In genomic region chr10:24873281-24873683, GRCh38 we compare ENCODE assay signal across 10 cellular contexts.
DNase-seq lines count a peak whose midpoint lies in the region; ATAC-seq and TF ChIP-seq lines count a peak whose summit lies in the region.
"Had no signal": no experiment of that assay in that cellular context is flagged by ENCODE, and none has a peak within 500 bp of the region (broad histone marks: within the 10 kb centered on the region; RNA-seq: fewer than 3 reads in every experiment).

No MANE protein-coding gene starts in this region.

- no peaks in the 10 kb centered on the region for H3K27me3 Mint-ChIP-seq in WTC11 (ENCODE audit: low read depth)

- H3K4me3 Mint-ChIP-seq in WTC11: no peak overlapping the region

- peaks cover 10% of the 10 kb centered on the region for H3K4me1 Mint-ChIP-seq in WTC11

- H3K27ac ChIP-seq in HEK293 (ENCODE audit: extremely low read depth, low read depth, low read length): no peak overlapping the region
- peak overlapping the region in 5 of 10 donors; percentile 8 to 69 (median 34) for H3K27ac ChIP-seq in heart right ventricle
- no peak overlapping the region for H3K27ac ChIP-seq in gastrocnemius medialis

- POLR2A ChIA-PET in HEK293 (lab: Yijun Ruan, JAX) (no interaction called here), WTC11 (lab: Charles Lee) (interaction anchor here (0.6 to 0.8 kb wide), 2 partner anchors 74 to 79 kb away, joined by 3 read pairs; no protein-coding TSS in a partner anchor)

- peaks cover 15% of the 10 kb centered on the region for H3K9me3 Mint-ChIP-seq in WTC11

- 54 to 66% methylated on average over 4 of the region's 4 CpGs for WGBS in heart right ventricle, 2 donors

- H3K4me1 ChIP-seq in HEK293 (ENCODE audit: control insufficient read depth, insufficient read depth, low read length): no peaks in the 10 kb centered on the region
- H3K4me1 ChIP-seq in heart right ventricle: peaks cover 0 to 32% (median 5%) of the 10 kb centered on the region in 9 donors
- H3K4me1 ChIP-seq in gastrocnemius medialis: peaks cover 0 to 7% of the 10 kb centered on the region in 2 donors

- H3K27me3 ChIP-seq in heart right ventricle: no peaks in the 10 kb centered on the region
- H3K27me3 ChIP-seq in gastrocnemius medialis: no peaks in the 10 kb centered on the region
- H3K27me3 ChIP-seq: tibial artery had no signal

- H3K36me3 ChIP-seq in HEK293 (ENCODE audit: control insufficient read depth in 2 of 2, insufficient read depth in 1 of 2, low read length in 2 of 2) (no peaks in the 10 kb centered on the region), heart right ventricle (no peaks in the 10 kb centered on the region), gastrocnemius medialis (no peaks in the 10 kb centered on the region)
- H3K36me3 ChIP-seq: tibial artery had no signal

- H3K36me3 Mint-ChIP-seq in WTC11: peaks cover 7% of the 10 kb centered on the region

- no peak for TF ChIP-seq POLR2A in gastrocnemius medialis (IDR thresholded peaks at IDR 0.05)

- H3K9me3 ChIP-seq in HEK293 (ENCODE audit: control insufficient read depth, insufficient read depth, low read depth, low read length): no peaks in the 10 kb centered on the region
- peaks cover 0 to 10% (median 0%) of the 10 kb centered on the region in 11 donors for H3K9me3 ChIP-seq in heart right ventricle
- H3K9me3 ChIP-seq in gastrocnemius medialis: no peaks in the 10 kb centered on the region
- H3K9me3 ChIP-seq: tibial artery had no signal

- CTCF ChIA-PET in HEK293 (lab: Yijun Ruan, JAX): interaction anchor here (0.6 kb wide), 1 partner anchor 738 kb away, joined by 4 read pairs; no protein-coding TSS in a partner anchor
- CTCF ChIA-PET in WTC11 (lab: Charles Lee): interaction anchor here (1.1 kb wide), 1 partner anchor 207 kb away, joined by 3 read pairs; no protein-coding TSS in a partner anchor

- H3K27ac Mint-ChIP-seq in WTC11: 0 out of 2 replicates have a peak overlapping the region, but pooled peaks have one; percentile 5

- in situ Hi-C loops in gastrocnemius medialis (cut with MboI; ENCODE audit: low sequenced_read_pairs in 4 of 4): no loop called here

- H3K4me3 ChIP-seq in HEK293 (ENCODE audit: low read depth, low read length): no peak overlapping the region
- no peak overlapping the region for H3K4me3 ChIP-seq in heart right ventricle
- H3K4me3 ChIP-seq in gastrocnemius medialis: no peak overlapping the region
- H3K4me3 ChIP-seq: tibial artery had no signal

- ATAC-seq in WTC11 (peak; percentile 64; the same call in 1 of the 2 replicates), heart right ventricle (peak in 7 of 8 donors; percentile 69 to 86 (median 75)), gastrocnemius medialis (peak; percentile 39 to 64)

- DNase-seq in WTC11 (ENCODE audit: low spot score) (no peak), heart right ventricle (no peak), gastrocnemius medialis (peak in 1 of 2 donors; percentile 19), DMS79 (lab: John Stamatoyannopoulos, UW) (no peak)
- DNase-seq in effector CD4-positive, alpha-beta T cell: no peak
- DNase-seq in activated CD8-positive, alpha-beta memory T cell treated with anti-CD3 and anti-CD28 coated beads, Interleukin-2, amount 50 U/mL, for 48 hours: no peak
- DNase-seq in activated CD4-positive, alpha-beta T cell treated with anti-CD3 and anti-CD28 coated beads, Interleukin-2, amount 50 U/mL, for 4 hours: no peak
- DNase-seq: T-helper 1 cell had no signal

- intact Hi-C loops in heart right ventricle (cut with DNase I) (loop anchor here in 1 of 10 donors (10.0 kb wide), 1 partner anchor 148 kb away; the partner anchor contains the start of gene ARHGAP21), gastrocnemius medialis (cut with DNase I; ENCODE audit: low total_unique reads) (no loop called here)

- TF ChIP-seq CTCF in HEK293 (tag by site-specific recombination; IDR thresholded peaks at IDR 0.05) (no peak), WTC11 (IDR thresholded peaks at IDR 0.05) (no peak), heart right ventricle (IDR thresholded peaks at IDR 0.05) (no peak), gastrocnemius medialis (IDR thresholded peaks at IDR 0.05 in 4 of 5, conservative IDR thresholded peaks at IDR 0.05 in 1 of 5) (no peak)

TF ChIP-seq in HEK293, 187 proteins besides CTCF, POLR2A, EP300 and RAD21:
- TF ChIP-seq ZFP69B (tag by site-specific recombination; IDR thresholded peaks at IDR 0.05) (no peak), ZNF449 (tag by site-specific recombination; IDR thresholded peaks at IDR 0.05) (0 out of 2 replicates have a peak, but pooled peaks have one; percentile 49)

TF ChIP-seq in WTC11, 78 proteins besides CTCF, POLR2A, EP300 and RAD21:
- TF ChIP-seq GRHL2 (CRISPR knock-in tag; IDR thresholded peaks at IDR 0.05; ENCODE audit: insufficient replicate concordance, severe bottlenecking) (no peak), GABPB1 (CRISPR knock-in tag; IDR thresholded peaks at IDR 0.05) (no peak), ESRRA (CRISPR knock-in tag; IDR thresholded peaks at IDR 0.05; ENCODE audit: borderline replicate concordance) (no peak), NFYB (CRISPR knock-in tag; conservative IDR thresholded peaks at IDR 0.05; ENCODE audit: low read depth) (no peak), STAT6 (CRISPR knock-in tag; conservative IDR thresholded peaks at IDR 0.05; ENCODE audit: low read depth) (no peak), PRRX2 (CRISPR knock-in tag; IDR thresholded peaks at IDR 0.05) (no peak)
